1 cellular context compared by ENCODE assay signal in genomic region chr22:28408702-28409101, GRCh38.
TF ChIP-seq lines count a peak whose summit lies in the region.

No MANE protein-coding gene starts in this region.

TF ChIP-seq in GM12878, 131 proteins besides CTCF, POLR2A, EP300 and RAD21 (continued from another document):
- no peak for TF ChIP-seq E4F1 (IDR thresholded peaks at IDR 0.05; ENCODE audit: borderline replicate concordance, partially characterized antibody)
- TF ChIP-seq SIX5 (IDR thresholded peaks at IDR 0.05; ENCODE audit: low read depth, low read length, severe bottlenecking): no peak
- TF ChIP-seq PAX5 (IDR thresholded peaks at IDR 0.05; ENCODE audit: borderline replicate concordance, low read depth, low read length): no peak
- no peak for TF ChIP-seq BACH1 (IDR thresholded peaks at IDR 0.05; ENCODE audit: borderline replicate concordance)
- no peak for TF ChIP-seq YY1 (IDR thresholded peaks at IDR 0.05; ENCODE audit: low read depth, low read length)
- no peak for TF ChIP-seq KDM1A (IDR thresholded peaks at IDR 0.05; ENCODE audit: borderline replicate concordance)
- no peak for TF ChIP-seq CBX3 (IDR thresholded peaks at IDR 0.05; ENCODE audit: borderline replicate concordance, low read depth)
